12 cellular contexts compared by ENCODE assay signal in the genomic region with DNA sequence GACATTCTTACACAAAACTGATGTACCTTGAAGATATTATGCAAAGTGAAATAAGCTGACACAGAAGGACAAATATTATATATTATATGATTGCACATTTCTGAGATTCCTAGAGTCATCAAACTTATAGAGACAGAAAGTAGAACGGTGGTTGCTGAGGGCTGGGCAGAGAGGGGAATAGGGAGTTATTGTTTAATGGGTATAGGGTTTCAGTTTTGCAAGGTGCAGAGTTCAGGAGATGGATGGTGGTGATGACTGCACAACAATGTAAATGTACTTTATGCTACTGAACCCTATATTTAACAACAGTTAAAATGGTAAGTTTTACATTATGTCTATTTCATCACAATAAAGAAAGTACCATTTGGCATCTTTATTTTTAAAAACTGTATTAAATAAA.
"Had no signal": no experiment of that assay in that cellular context is flagged by ENCODE, and none has a peak within 500 bp of the region (broad histone marks: within the 10 kb centered on the region; RNA-seq: fewer than 3 reads in every experiment).

No MANE protein-coding gene starts in this region.

- DNase-seq: activated B cell treated with CpG ODN at 0.5 μM for 24 hours; activated CD4-positive, alpha-beta T cell treated with anti-CD3 and anti-CD28 coated beads, Interleukin-2, amount 10 ng/mL, durations not matched to agents 24 days and 14 days; activated naive CD4-positive, alpha-beta T cell treated with anti-CD3 and anti-CD28 coated beads, Interleukin-2, amount 10 ng/mL, durations not matched to agents 7 days and 5 days; caudate nucleus; colonic mucosa; foreskin keratinocyte; heart left ventricle; naive thymus-derived CD4-positive, alpha-beta T cell; posterior cingulate gyrus; small intestine; thyroid gland had no signal

- ATAC-seq: activated T-helper 17 cell treated with anti-CD3 and anti-CD28 coated beads, Interleukin-2, amount 50 U/mL, for 72 hours; foreskin keratinocyte; heart left ventricle; naive thymus-derived CD4-positive, alpha-beta T cell had no signal
